Comparison of ENCODE assay signal across 30 cellular contexts in the genomic region with DNA sequence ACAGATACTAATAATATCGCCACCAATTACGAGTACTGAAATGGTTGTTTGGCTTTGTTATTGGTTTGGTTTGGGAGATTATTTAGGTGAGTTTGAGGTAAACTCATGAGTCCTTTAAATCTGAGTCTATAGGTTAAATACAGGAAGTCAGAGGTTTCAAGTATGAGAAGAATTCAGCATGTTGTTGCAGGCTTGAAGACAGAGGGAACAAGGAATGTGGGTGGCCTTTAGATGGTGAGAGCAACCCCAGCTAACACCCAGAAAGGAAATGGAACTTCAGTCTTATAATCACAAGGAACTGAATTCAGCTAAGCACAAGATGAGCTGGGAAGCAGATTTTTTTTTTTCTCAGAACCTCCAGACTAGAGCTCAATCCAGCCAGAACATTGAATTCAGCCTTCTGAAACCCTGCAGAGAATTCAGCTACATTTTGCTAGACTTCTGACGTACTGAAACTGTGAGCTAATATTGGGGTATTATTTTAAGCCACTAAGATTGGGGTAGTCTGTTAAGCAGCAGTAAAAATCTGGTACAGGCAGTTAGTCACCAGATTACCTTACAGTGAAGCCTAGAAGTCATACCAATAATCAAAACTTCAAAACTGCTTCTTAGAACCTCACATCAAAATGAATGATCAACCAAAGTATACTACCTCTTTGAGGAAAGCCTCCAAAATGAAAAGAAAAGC.
DNase-seq lines count a peak whose midpoint lies in the region; ATAC-seq, FAIRE-seq and TF ChIP-seq lines count a peak whose summit lies in the region.
"Had no signal": no experiment of that assay in that cellular context is flagged by ENCODE, and none has a peak within 500 bp of the region (broad histone marks: within the 10 kb centered on the region; RNA-seq: fewer than 3 reads in every experiment).

No MANE protein-coding gene starts in this region.

- no peaks in the 10 kb centered on the region for H3K27me3 Mint-ChIP-seq in endodermal cell (ENCODE audit: insufficient read depth)
- H3K27me3 Mint-ChIP-seq: activated naive CD8-positive, alpha-beta T cell treated with anti-CD3 and anti-CD28 coated beads, Interleukin-2, amount 10 ng/mL, durations not matched to agents 7 days and 5 days had no signal

- CTCF ChIA-PET in H1 (lab: Charles Lee; ENCODE audit: partially characterized antibody): interaction anchor here (0.6 to 1.6 kb wide), 2 partner anchors 50 to 522 kb away, joined by 3 to 6 read pairs; no protein-coding TSS in a partner anchor

- H4K8ac ChIP-seq in H1 (ENCODE audit: extremely low read depth, insufficient read depth, low read length): no peak overlapping the region

- no peaks in the 10 kb centered on the region for H3K23me2 ChIP-seq in H1 (ENCODE audit: low read depth, low read length)

- ATAC-seq in GM19467 (IDR thresholded peaks at IDR 0.05; ENCODE audit: unreplicated experiment) (no peak), HG03354 (IDR thresholded peaks at IDR 0.05; ENCODE audit: poor library complexity, severe bottlenecking, unreplicated experiment) (no peak)
- ATAC-seq: activated CD4-positive, alpha-beta T cell treated with anti-CD3 and anti-CD28 coated beads for 36 hours; effector memory CD8-positive, alpha-beta T cell; GM12878; naive thymus-derived CD8-positive, alpha-beta T cell had no signal

- H3K4me2 ChIP-seq in H1 (ENCODE audit: insufficient read depth in 1 of 2, low read depth in 2 of 2, low read length in 2 of 2) (no peak overlapping the region), keratinocyte (ENCODE audit: control insufficient read depth, extremely low read depth, insufficient read depth, low read depth, low read length) (peak overlapping the region; percentile 49)
- H3K4me2 ChIP-seq: BLaER1 had no signal

- no peak overlapping the region for H2AK5ac ChIP-seq in H1 (ENCODE audit: low read depth, low read length)

- H2BK5ac ChIP-seq in H1 (ENCODE audit: low read depth, low read length): no peak overlapping the region

- FAIRE-seq in H1 (lab: Jason Lieb, UNC): peak; percentile 78
- peak; percentile 79 for FAIRE-seq in keratinocyte (lab: Jason Lieb, UNC)
- FAIRE-seq: colon, GM12878, urothelium cell line had no signal

- H3K79me2 ChIP-seq in H1 (ENCODE audit: control insufficient read depth in 1 of 2, insufficient read depth in 2 of 2, low read length in 2 of 2): no peaks in the 10 kb centered on the region
- H3K79me2 ChIP-seq in keratinocyte (ENCODE audit: control insufficient read depth, insufficient read depth, low read length): no peaks in the 10 kb centered on the region

- peaks cover 0 to 3% (median 0%) of the 10 kb centered on the region in 4 experiments; a peak in 2 of 7 replicates for H3K4me1 ChIP-seq in H1 (replicated peaks in 1 of 4; ENCODE audit: control insufficient read depth in 3 of 4, insufficient read depth in 4 of 4, low read length in 3 of 4)
- peaks cover 10% of the 10 kb centered on the region for H3K4me1 ChIP-seq in keratinocyte (ENCODE audit: control insufficient read depth, extremely low read depth, insufficient read depth, low read length)
- no peaks in the 10 kb centered on the region for H3K4me1 ChIP-seq in endodermal cell (ENCODE audit: control insufficient read depth, insufficient read depth, low read length)
- H3K4me1 ChIP-seq: BLaER1, right atrium auricular region had no signal

- H2BK12ac ChIP-seq in H1 (ENCODE audit: low read depth, low read length): no peak overlapping the region

- TF ChIP-seq CTCF in H1 (IDR thresholded peaks at IDR 0.05; ENCODE audit: control extremely low read depth in 1 of 3, insufficient read depth in 1 of 3, low read depth in 1 of 3, low read length in 3 of 3): no peak
- no peak for TF ChIP-seq CTCF in keratinocyte (optimal IDR thresholded peaks at IDR 0.05 in 1 of 3, IDR thresholded peaks at IDR 0.05 in 1 of 3, conservative IDR thresholded peaks at IDR 0.05 in 1 of 3; ENCODE audit: extremely low read depth in 1 of 3, insufficient read depth in 2 of 3, low read length in 3 of 3)
- TF ChIP-seq CTCF in endodermal cell (conservative IDR thresholded peaks at IDR 0.05): no peak

- peak; percentile 61 for DNase-seq in EH (ENCODE audit: low read depth)
- DNase-seq in MV-4-11 (lab: John Stamatoyannopoulos, UW): peak; percentile 40
- DNase-seq in H1 (ENCODE audit: low read depth in 1 of 2, low spot score in 2 of 2): no peak
- peak; percentile 2 for DNase-seq in keratinocyte (ENCODE audit: low read depth, low spot score)
- DNase-seq in T-helper 2 cell: no peak
- no peak for DNase-seq in endodermal cell
- DNase-seq: activated CD4-positive, alpha-beta T cell treated with anti-CD3 and anti-CD28 coated beads for 36 hours; activated effector memory CD4-positive, alpha-beta T cell treated with anti-CD3 and anti-CD28 coated beads, Interleukin-2, amount 50 U/mL, for 16 hours; activated naive CD8-positive, alpha-beta T cell treated with anti-CD3 and anti-CD28 coated beads, Interleukin-2, amount 10 ng/mL, durations not matched to agents 7 days and 5 days; effector memory CD8-positive, alpha-beta T cell; H7; naive thymus-derived CD8-positive, alpha-beta T cell; NCI-H1417; NCI-H446; NCI-H82; OCI-M1; ovary; SHP77; stimulated activated CD4-positive, alpha-beta T cell treated with anti-CD3 and anti-CD28 coated beads, Interleukin-12 subunit alpha, Interleukin-12 subunit beta, amount 100 ng/mL, for 4 hours; stimulated activated CD4-positive, alpha-beta T cell treated with anti-CD3 and anti-CD28 coated beads, Interleukin-4, amount 100 ng/mL, for 4 hours; stimulated activated naive CD4-positive, alpha-beta T cell had no signal

- no peaks in the 10 kb centered on the region for H3K79me1 ChIP-seq in H1 (ENCODE audit: low read depth, low read length)

- H4K91ac ChIP-seq in H1 (replicated peaks; ENCODE audit: insufficient read length, low read length): no peak overlapping the region

- H3K4me3 ChIP-seq in H1 (ENCODE audit: extremely low read depth in 1 of 4, insufficient read depth in 2 of 4, low read depth in 3 of 4, low read length in 4 of 4) (no peak overlapping the region), keratinocyte (ENCODE audit: control insufficient read depth in 2 of 3, extremely low read depth in 1 of 3, insufficient read depth in 2 of 3, low read depth in 1 of 3, low read length in 3 of 3) (peak overlapping the region in 1 of 3 experiments; percentile 15), endodermal cell (ENCODE audit: low read length) (no peak overlapping the region)
- H3K4me3 ChIP-seq: BLaER1, GM12878, ovary, right atrium auricular region had no signal

- POLR2A ChIA-PET in H1 (lab: Charles Lee; ENCODE audit: partially characterized antibody): no interaction called here

- no peaks in the 10 kb centered on the region for H3K27me3 ChIP-seq in H1 (replicated peaks in 1 of 4; ENCODE audit: control insufficient read depth in 3 of 4, extremely low read depth in 1 of 4, insufficient read depth in 3 of 4, low read length in 3 of 4)
- H3K27me3 ChIP-seq in keratinocyte (ENCODE audit: control insufficient read depth, extremely low read depth, insufficient read depth, low read length): no peaks in the 10 kb centered on the region
- no peaks in the 10 kb centered on the region for H3K27me3 ChIP-seq in endodermal cell (ENCODE audit: control insufficient read depth, insufficient read depth, low read length, poor library complexity, severe bottlenecking)
- H3K27me3 ChIP-seq: BLaER1, ovary, right atrium auricular region had no signal

- TF ChIP-seq EP300 in H1 (IDR thresholded peaks at IDR 0.05; ENCODE audit: borderline replicate concordance in 1 of 2, low read depth in 2 of 2, low read length in 2 of 2): no peak

- no peaks in the 10 kb centered on the region for H3K9me1 ChIP-seq in keratinocyte (ENCODE audit: control insufficient read depth, extremely low read depth, insufficient read depth, low read length)

- 97% methylated on average over 3 of the region's 3 CpGs; no CpG with 5 or more reads in 1 of the 2 experiments for WGBS in H1 (ENCODE audit: extremely low coverage in 1 of 2, insufficient coverage in 1 of 2, insufficient read length in 1 of 2, insufficient replicate concordance in 2 of 2, low coverage in 1 of 2, low lambda C conversion rate in 2 of 2, missing lambda C conversion rate in 1 of 2), 2 experiments
- WGBS in endodermal cell (ENCODE audit: insufficient coverage in 1 of 2, insufficient read length in 1 of 2), 2 experiments: 92 to 100% methylated on average over 1 to 3 of the region's 3 CpGs

- dilution Hi-C loops in keratinocyte (cut with MboI; ENCODE audit: extremely low pct_ligation_motif_present, low sequenced_read_pairs): no loop called here

- H3K4ac ChIP-seq in H1 (replicated peaks; ENCODE audit: insufficient read length, low read depth, low read length): no peak overlapping the region

- no peak overlapping the region for H3K23ac ChIP-seq in H1 (ENCODE audit: insufficient read length)

- H3K27ac Mint-ChIP-seq in endodermal cell: no peak overlapping the region
- H3K27ac Mint-ChIP-seq: activated CD4-positive, alpha-beta T cell treated with anti-CD3 and anti-CD28 coated beads for 36 hours; activated naive CD8-positive, alpha-beta T cell treated with anti-CD3 and anti-CD28 coated beads, Interleukin-2, amount 10 ng/mL, durations not matched to agents 7 days and 5 days; effector memory CD8-positive, alpha-beta T cell; mesothelial cell of epicardium had no signal

- no peak overlapping the region for H3K14ac ChIP-seq in H1 (ENCODE audit: insufficient read length)

- H3K9ac ChIP-seq in H1 (replicated peaks in 1 of 4; ENCODE audit: extremely low read depth in 1 of 4, low read depth in 3 of 4, low read length in 3 of 4) (no peak overlapping the region), keratinocyte (ENCODE audit: control insufficient read depth, extremely low read depth, insufficient read depth, low read length) (no peak overlapping the region), endodermal cell (ENCODE audit: extremely low read depth, low read length, poor library complexity, severe bottlenecking) (no peak overlapping the region)
- H3K9ac ChIP-seq: BLaER1 had no signal

- no peak overlapping the region for H2BK20ac ChIP-seq in H1 (ENCODE audit: low read length)

- H4K20me1 ChIP-seq in H1 (replicated peaks in 1 of 2; ENCODE audit: control insufficient read depth in 1 of 2, insufficient read depth in 2 of 2, low read length in 2 of 2): no peaks in the 10 kb centered on the region
- no peaks in the 10 kb centered on the region for H4K20me1 ChIP-seq in keratinocyte (ENCODE audit: control insufficient read depth, extremely low read depth, insufficient read depth, low read length)
- H4K20me1 ChIP-seq: BLaER1 had no signal

- TF ChIP-seq RAD21 in H1 (IDR thresholded peaks at IDR 0.05 in 1 of 2, conservative IDR thresholded peaks at IDR 0.05 in 1 of 2; ENCODE audit: low read depth in 2 of 2, low read length in 2 of 2): no peak

- H3K18ac ChIP-seq in H1 (ENCODE audit: extremely low read depth, low read length): no peak overlapping the region

- H3K36me3 ChIP-seq in H1 (ENCODE audit: control insufficient read depth in 2 of 4, insufficient read depth in 4 of 4, low read length in 3 of 4): no peaks in the 10 kb centered on the region
- H3K36me3 ChIP-seq in keratinocyte (ENCODE audit: control insufficient read depth in 2 of 2, extremely low read depth in 1 of 2, insufficient read depth in 2 of 2, low read length in 2 of 2): no peaks in the 10 kb centered on the region
- no peaks in the 10 kb centered on the region for H3K36me3 ChIP-seq in endodermal cell (ENCODE audit: control insufficient read depth, insufficient read depth, low read length)
- H3K36me3 ChIP-seq: BLaER1, ovary, right atrium auricular region had no signal

- peak overlapping the region; percentile 64 for H2AFZ ChIP-seq in H1 (ENCODE audit: low read length)
- H2AFZ ChIP-seq in keratinocyte (ENCODE audit: control insufficient read depth, low read length): peak overlapping the region; percentile 43

- TF ChIP-seq POLR2A in H1 (IDR thresholded peaks at IDR 0.05; ENCODE audit: control extremely low read depth in 1 of 2, low read depth in 2 of 2, low read length in 2 of 2): no peak

- 0 out of 4 replicates have a peak, but pooled peaks cover 0 to 3% of the 10 kb centered on the region in 2 experiments for H3K9me3 ChIP-seq in H1 (ENCODE audit: insufficient read depth in 2 of 2, low read depth in 1 of 2, low read length in 1 of 2)
- no peaks in the 10 kb centered on the region for H3K9me3 ChIP-seq in keratinocyte (ENCODE audit: control insufficient read depth, low read depth, low read length)
- H3K9me3 ChIP-seq in endodermal cell (ENCODE audit: control insufficient read depth, low read length): no peaks in the 10 kb centered on the region
- H3K9me3 ChIP-seq: BLaER1, ovary, right atrium auricular region had no signal

- H3K4me1 Mint-ChIP-seq in endodermal cell: peaks cover 7% of the 10 kb centered on the region
- H3K4me1 Mint-ChIP-seq: activated CD4-positive, alpha-beta T cell treated with anti-CD3 and anti-CD28 coated beads for 36 hours; activated naive CD8-positive, alpha-beta T cell treated with anti-CD3 and anti-CD28 coated beads, Interleukin-2, amount 10 ng/mL, durations not matched to agents 7 days and 5 days; mesothelial cell of epicardium; naive thymus-derived CD8-positive, alpha-beta T cell had no signal

- H3K27ac ChIP-seq in H1 (ENCODE audit: low read depth, low read length) (no peak overlapping the region), keratinocyte (ENCODE audit: control insufficient read depth, insufficient read depth, low read length) (no peak overlapping the region), endodermal cell (ENCODE audit: low read depth, low read length) (no peak overlapping the region)
- H3K27ac ChIP-seq: BLaER1, HL-60, ovary, right atrium auricular region had no signal

- no peak overlapping the region for H2BK120ac ChIP-seq in H1 (replicated peaks; ENCODE audit: low read depth, low read length)

- H3K36me3 Mint-ChIP-seq in endodermal cell (ENCODE audit: low read depth): no peaks in the 10 kb centered on the region
- H3K36me3 Mint-ChIP-seq: activated naive CD8-positive, alpha-beta T cell treated with anti-CD3 and anti-CD28 coated beads, Interleukin-2, amount 10 ng/mL, durations not matched to agents 7 days and 5 days; mesothelial cell of epicardium; naive thymus-derived CD8-positive, alpha-beta T cell had no signal

- H3K9me3 Mint-ChIP-seq in endodermal cell: no peaks in the 10 kb centered on the region
- H3K9me3 Mint-ChIP-seq: activated naive CD8-positive, alpha-beta T cell treated with anti-CD3 and anti-CD28 coated beads, Interleukin-2, amount 10 ng/mL, durations not matched to agents 7 days and 5 days had no signal

- H2BK15ac ChIP-seq in H1 (ENCODE audit: low read length): no peak overlapping the region

- H4K5ac ChIP-seq in H1 (ENCODE audit: insufficient read length, low read depth, low read length): no peak overlapping the region

- no peak overlapping the region for H3K4me3 Mint-ChIP-seq in endodermal cell
- H3K4me3 Mint-ChIP-seq: activated CD4-positive, alpha-beta T cell treated with anti-CD3 and anti-CD28 coated beads for 36 hours; activated naive CD8-positive, alpha-beta T cell treated with anti-CD3 and anti-CD28 coated beads, Interleukin-2, amount 10 ng/mL, durations not matched to agents 7 days and 5 days; effector memory CD8-positive, alpha-beta T cell; mesothelial cell of epicardium; naive thymus-derived CD8-positive, alpha-beta T cell had no signal

- H3K56ac ChIP-seq in H1 (replicated peaks; ENCODE audit: insufficient read length, low read depth, low read length): no peak overlapping the region

Comparison
In these comparisons a context has a peak if more than half of its experiments do, and no peak if none do; other contexts are left out.
1. DNase-seq: peak in EH (single experiment), MV-4-11 (single experiment) and keratinocyte (single experiment); none in H1 (0 of 2), T-helper 2 cell (0 of 5) and endodermal cell (single experiment).